Comparison of ENCODE assay signal across 1 cellular context in genomic region chr17:57413848-57414651, GRCh38.
TF ChIP-seq lines count a peak whose summit lies in the region.

No MANE protein-coding gene starts in this region.

TF ChIP-seq in HepG2, 621 proteins besides CTCF, POLR2A, EP300 and RAD21 (continued from another document and continues in another):
- TF ChIP-seq KIAA2018 (CRISPR knock-in tag; IDR thresholded peaks at IDR 0.05; ENCODE audit: borderline replicate concordance) (no peak), ATF7-NPFF (CRISPR knock-in tag; IDR thresholded peaks at IDR 0.05; ENCODE audit: low read depth) (no peak), ZNF282 (IDR thresholded peaks at IDR 0.05; ENCODE audit: partially characterized antibody) (no peak), RARA (CRISPR knock-in tag; IDR thresholded peaks at IDR 0.05) (peak; percentile 97), FOXA1 (IDR thresholded peaks at IDR 0.05) (peak; percentile 94), FOXA1 (CRISPR knock-in tag; IDR thresholded peaks at IDR 0.05) (peak; percentile 100), POLR2AphosphoS2 (IDR thresholded peaks at IDR 0.05; ENCODE audit: low read depth, low read length) (no peak), ZKSCAN1 (IDR thresholded peaks at IDR 0.05; ENCODE audit: low read length) (no peak), MTF2 (CRISPR knock-in tag; IDR thresholded peaks at IDR 0.05; ENCODE audit: borderline replicate concordance) (no peak), ZNF672 (CRISPR knock-in tag; IDR thresholded peaks at IDR 0.05) (no peak), ZNF256 (CRISPR knock-in tag; conservative IDR thresholded peaks at IDR 0.05) (no peak), ZNF883 (CRISPR knock-in tag; IDR thresholded peaks at IDR 0.05; ENCODE audit: not compliant biosample characterization) (no peak), AHR (CRISPR knock-in tag; IDR thresholded peaks at IDR 0.05) (no peak), ZNF800 (CRISPR knock-in tag; IDR thresholded peaks at IDR 0.05) (peak; percentile 79; the same call in 1 of the 2 replicates), PAWR (CRISPR knock-in tag; IDR thresholded peaks at IDR 0.05; ENCODE audit: borderline replicate concordance) (no peak), NR2F6 (IDR thresholded peaks at IDR 0.05) (peak; percentile 95), NR2F6 (CRISPR knock-in tag; IDR thresholded peaks at IDR 0.05) (peak; percentile 97), ZNF569 (CRISPR knock-in tag; IDR thresholded peaks at IDR 0.05; ENCODE audit: borderline replicate concordance) (no peak), SMAD3 (CRISPR knock-in tag; IDR thresholded peaks at IDR 0.05) (peak; percentile 98), CBX5 (CRISPR knock-in tag; IDR thresholded peaks at IDR 0.05; ENCODE audit: borderline replicate concordance) (peak; percentile 81; the same call in 1 of the 2 replicates), ZBTB37 (CRISPR knock-in tag; IDR thresholded peaks at IDR 0.05) (peak; percentile 89), MAFG (CRISPR knock-in tag; IDR thresholded peaks at IDR 0.05) (no peak), ZSCAN21 (CRISPR knock-in tag; IDR thresholded peaks at IDR 0.05; ENCODE audit: borderline replicate concordance) (peak; percentile 86; the same call in 1 of the 2 replicates), ZNF891 (CRISPR knock-in tag; IDR thresholded peaks at IDR 0.05) (no peak; the same call in 1 of the 2 replicates), MLXIP (CRISPR knock-in tag; IDR thresholded peaks at IDR 0.05; ENCODE audit: borderline replicate concordance) (no peak), ZFP36 (IDR thresholded peaks at IDR 0.05; ENCODE audit: borderline replicate concordance, low read depth, low read length, partially characterized antibody) (peak; percentile 88), PBX2 (CRISPR knock-in tag; IDR thresholded peaks at IDR 0.05) (no peak), ZNF12 (CRISPR knock-in tag; IDR thresholded peaks at IDR 0.05) (peak; percentile 98), PITX1 (CRISPR knock-in tag; IDR thresholded peaks at IDR 0.05) (peak; percentile 87; the same call in 1 of the 2 replicates), ZNF407 (CRISPR knock-in tag; IDR thresholded peaks at IDR 0.05; ENCODE audit: not compliant biosample characterization) (peak; percentile 30), ZSCAN12 (CRISPR knock-in tag; IDR thresholded peaks at IDR 0.05) (no peak), TCF7L2 (IDR thresholded peaks at IDR 0.05; ENCODE audit: low read depth, low read length) (no peak), NFATC3 (CRISPR knock-in tag; IDR thresholded peaks at IDR 0.05) (no peak; the same call in 1 of the 2 replicates), ZNF138 (CRISPR knock-in tag; IDR thresholded peaks at IDR 0.05; ENCODE audit: low read depth) (no peak), ZNF720 (CRISPR knock-in tag; IDR thresholded peaks at IDR 0.05) (no peak), NFKBIZ (CRISPR knock-in tag; IDR thresholded peaks at IDR 0.05) (peak; percentile 90; the same call in 1 of the 2 replicates), ZNF781 (CRISPR knock-in tag; IDR thresholded peaks at IDR 0.05; ENCODE audit: borderline replicate concordance, not compliant biosample characterization) (peak; percentile 82), TBX3 (IDR thresholded peaks at IDR 0.05; ENCODE audit: borderline replicate concordance) (peak; percentile 73; the same call in 1 of the 2 replicates)
